In genomic region chr3:95048564-95048963, GRCh38 we compare ENCODE assay signal across 19 cellular contexts.
DNase-seq lines count a peak whose midpoint lies in the region; ATAC-seq and TF ChIP-seq lines count a peak whose summit lies in the region.
"Had no signal": no experiment of that assay in that cellular context is flagged by ENCODE, and none has a peak within 500 bp of the region (broad histone marks: within the 10 kb centered on the region; RNA-seq: fewer than 3 reads in every experiment).

No MANE protein-coding gene starts in this region.

- no peaks in the 10 kb centered on the region for H3K4me1 Mint-ChIP-seq in activated T-cell treated with anti-CD3 and anti-CD28 coated beads, Interleukin-2, amount 50 U/mL, for 24 hours (ENCODE audit: low read depth)

- no peak overlapping the region for H3K4me3 Mint-ChIP-seq in activated T-cell treated with anti-CD3 and anti-CD28 coated beads, Interleukin-2, amount 50 U/mL, for 24 hours
- H3K4me3 Mint-ChIP-seq: CD8-positive, alpha-beta T cell; HFFc6 had no signal

- no peak for TF ChIP-seq CTCF in astrocyte of the spinal cord (IDR thresholded peaks at IDR 0.05; ENCODE audit: low read depth, low read length)
- TF ChIP-seq CTCF in lung (IDR thresholded peaks at IDR 0.05; ENCODE audit: control extremely low read depth, extremely low read depth) = no peak

- H3K9me3 Mint-ChIP-seq in activated T-cell treated with anti-CD3 and anti-CD28 coated beads, Interleukin-2, amount 50 U/mL, for 24 hours = peaks cover 7% of the 10 kb centered on the region

- no peak overlapping the region for H3K27ac ChIP-seq in lung (ENCODE audit: low read depth in 1 of 2, low read length in 1 of 2)
- H3K27ac ChIP-seq: BLaER1 treated with 17β-estradiol and CSF1 and Interleukin-3, amounts not matched to agents 10 nM and 100 nM; Peyer's patch had no signal

- H3K4me3 ChIP-seq in astrocyte of the spinal cord (ENCODE audit: low read depth, low read length) (no peak overlapping the region), lung (no peak overlapping the region)
- H3K4me3 ChIP-seq: BLaER1 treated with 17β-estradiol and CSF1 and Interleukin-3, amounts not matched to agents 10 nM and 100 nM; Peyer's patch had no signal

- peak; percentile 3 for DNase-seq in M059J (ENCODE audit: low read depth)
- peak; percentile 3 for DNase-seq in astrocyte of the spinal cord (ENCODE audit: low read depth, low spot score)
- DNase-seq in lung (ENCODE audit: low spot score) = no peak
- DNase-seq in stimulated activated naive CD4-positive, alpha-beta T cell (lab: John Stamatoyannopoulos, UW) = no peak
- no peak for DNase-seq in activated T-cell treated with anti-CD3 and anti-CD28 coated beads, Interleukin-2, amount 50 U/mL, for 24 hours
- DNase-seq in GM03348 (ENCODE audit: low spot score) = no peak
- DNase-seq: CD8-positive, alpha-beta T cell; H7; HFFc6; NCI-H1092 treated with DMSO at 0.1 percent for 48 hours; NCI-H146; NCI-H2029 treated with DMSO at 0.1 percent for 48 hours; NCI-H2171; NCI-H446; Peyer's patch; SHP77 had no signal

- peak; percentile 58 for ATAC-seq in lung (ENCODE audit: insufficient read depth, low FRiP score)
- no peak for ATAC-seq in HG02759 (IDR thresholded peaks at IDR 0.05; ENCODE audit: unreplicated experiment)
- ATAC-seq: CD8-positive, alpha-beta T cell; SK-N-SH treated with all-trans-retinoic acid at 6 μM for 48 hours had no signal

- no peaks in the 10 kb centered on the region for H3K9me3 ChIP-seq in lung (ENCODE audit: control insufficient read depth in 2 of 2, insufficient read depth in 1 of 2, low read length in 1 of 2)
- H3K9me3 ChIP-seq: BLaER1 treated with 17β-estradiol and CSF1 and Interleukin-3, amounts not matched to agents 10 nM and 100 nM; Peyer's patch had no signal

- H3K36me3 Mint-ChIP-seq in activated T-cell treated with anti-CD3 and anti-CD28 coated beads, Interleukin-2, amount 50 U/mL, for 24 hours (ENCODE audit: low read depth) = no peaks in the 10 kb centered on the region
- H3K36me3 Mint-ChIP-seq: CD8-positive, alpha-beta T cell had no signal

- in situ Hi-C loops in astrocyte of the spinal cord (cut with HindIII; ENCODE audit: low sequenced_read_pairs) = no loop called here

- no peaks in the 10 kb centered on the region for H3K27me3 Mint-ChIP-seq in activated T-cell treated with anti-CD3 and anti-CD28 coated beads, Interleukin-2, amount 50 U/mL, for 24 hours

- H3K4me1 ChIP-seq in lung (ENCODE audit: control insufficient read depth in 2 of 2, insufficient read depth in 2 of 2, low read length in 2 of 2) = no peaks in the 10 kb centered on the region
- H3K4me1 ChIP-seq: BLaER1 treated with 17β-estradiol and CSF1 and Interleukin-3, amounts not matched to agents 10 nM and 100 nM; Peyer's patch had no signal

- H3K27me3 ChIP-seq in lung (ENCODE audit: control insufficient read depth, insufficient read depth) = no peaks in the 10 kb centered on the region
- H3K27me3 ChIP-seq: BLaER1 treated with 17β-estradiol and CSF1 and Interleukin-3, amounts not matched to agents 10 nM and 100 nM; Peyer's patch had no signal

- H3K27ac Mint-ChIP-seq in activated T-cell treated with anti-CD3 and anti-CD28 coated beads, Interleukin-2, amount 50 U/mL, for 24 hours = no peak overlapping the region
- H3K27ac Mint-ChIP-seq: CD8-positive, alpha-beta T cell; HFFc6 had no signal

- no peaks in the 10 kb centered on the region for H3K36me3 ChIP-seq in lung (ENCODE audit: control insufficient read depth in 2 of 2, insufficient read depth in 2 of 2, low read length in 2 of 2)
- H3K36me3 ChIP-seq: BLaER1 treated with 17β-estradiol and CSF1 and Interleukin-3, amounts not matched to agents 10 nM and 100 nM; Peyer's patch had no signal

Comparison
In these comparisons a context has a peak if more than half of its experiments do, and no peak if none do; other contexts are left out.
1. DNase-seq: peak in M059J (single experiment) and astrocyte of the spinal cord (single experiment); none in lung (single experiment), stimulated activated naive CD4-positive, alpha-beta T cell (0 of 6), activated T-cell treated with anti-CD3 and anti-CD28 coated beads, Interleukin-2, amount 50 U/mL, for 24 hours (single experiment) and GM03348 (single experiment).